In the genomic region with DNA sequence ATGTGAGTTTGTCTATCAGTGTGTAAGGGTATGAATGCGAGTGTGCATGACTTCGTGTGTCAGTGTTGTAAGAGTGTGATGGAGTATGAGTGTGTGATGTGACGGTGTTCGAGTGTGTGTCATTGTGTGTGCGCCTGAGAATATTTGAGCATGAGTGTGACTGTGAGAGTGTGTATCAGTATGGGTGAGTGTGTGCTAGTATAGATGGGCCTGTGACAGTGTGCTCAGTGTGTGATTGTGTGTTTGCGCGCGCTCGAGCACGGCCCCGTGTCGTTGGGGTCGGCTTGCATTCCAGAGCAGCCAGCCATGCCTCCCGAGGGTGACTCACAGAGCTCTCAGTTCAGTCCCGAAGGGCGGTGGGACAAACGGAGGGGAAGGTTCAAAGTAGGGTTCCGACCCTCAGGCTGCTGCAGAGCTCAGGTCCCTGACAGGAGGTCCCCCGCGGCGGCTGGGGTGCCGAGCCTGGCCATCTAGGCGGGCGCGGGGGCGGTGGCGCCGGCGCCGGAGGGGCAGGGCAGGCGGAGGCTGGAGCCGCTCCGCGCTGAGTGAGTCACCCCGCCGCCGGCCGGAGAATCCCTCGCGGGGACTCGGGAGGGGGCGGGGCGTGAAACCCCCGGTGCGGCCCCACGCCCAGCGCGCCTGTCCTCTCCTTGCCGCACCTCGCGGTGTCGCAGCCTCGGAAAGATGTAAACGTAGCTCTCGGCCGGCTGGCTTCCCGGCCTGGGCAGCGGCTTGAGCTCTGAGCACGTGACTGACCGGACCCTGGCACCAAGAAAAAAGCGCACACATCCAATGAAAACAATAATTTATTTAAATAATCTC, we compare ENCODE assay signal across 9 cellular contexts. TPM values are rescaled to one million over a fixed set of nuclear protein-coding genes. Genes with fewer than 3 reads are reported as not detected.
A peak's percentile ranks its signal among the peaks of the same experiment; 100 is the strongest.
DNase-seq lines count a peak whose midpoint lies in the region; ATAC-seq, FAIRE-seq and TF ChIP-seq lines count a peak whose summit lies in the region.
"Had no signal": no experiment of that assay in that cellular context is flagged by ENCODE, and none has a peak within 500 bp of the region (broad histone marks: within the 10 kb centered on the region; RNA-seq: fewer than 3 reads in every experiment).

No MANE protein-coding gene starts in this region.

- no peak overlapping the region for H3K4ac ChIP-seq in H1 (replicated peaks; ENCODE audit: insufficient read length, low read depth, low read length)

- CTCF ChIA-PET in H1 (lab: Charles Lee; ENCODE audit: partially characterized antibody): interaction anchor here (1.0 to 11.7 kb wide), 7 partner anchors 8 to 395 kb away, joined by 3 to 198 read pairs (median 5); a partner anchor contains a TSS

- TF ChIP-seq CTCF in SU-DHL-6 (IDR thresholded peaks at IDR 0.05; ENCODE audit: insufficient read depth, low read length, poor library complexity, severe bottlenecking): no peak
- TF ChIP-seq CTCF in H1 (IDR thresholded peaks at IDR 0.05; ENCODE audit: control extremely low read depth in 1 of 3, insufficient read depth in 1 of 3, low read depth in 1 of 3, low read length in 3 of 3): no peak
- TF ChIP-seq CTCF in nephron progenitor cell (IDR thresholded peaks at IDR 0.05): no peak

- peak overlapping the region; percentile 37 for H2BK20ac ChIP-seq in H1 (ENCODE audit: low read length)

- H2BK5ac ChIP-seq in H1 (ENCODE audit: low read depth, low read length): no peak overlapping the region

- no peak for ATAC-seq in HG03469 (IDR thresholded peaks at IDR 0.05; ENCODE audit: unreplicated experiment)
- no peak for ATAC-seq in HG03159 (IDR thresholded peaks at IDR 0.05; ENCODE audit: unreplicated experiment)

- no peak for TF ChIP-seq RAD21 in H1 (IDR thresholded peaks at IDR 0.05 in 1 of 2, conservative IDR thresholded peaks at IDR 0.05 in 1 of 2; ENCODE audit: low read depth in 2 of 2, low read length in 2 of 2)

- no peak overlapping the region for H3K27ac Mint-ChIP-seq in nephron progenitor cell

- POLR2A ChIA-PET in H1 (lab: Charles Lee; ENCODE audit: partially characterized antibody): interaction anchor here (1.1 to 16.0 kb wide), 2 partner anchors 11 to 22 kb away, joined by 4 to 184 read pairs; a partner anchor contains a TSS

- H3K27ac ChIP-seq in SU-DHL-6 (ENCODE audit: low read depth, low read length) (no peak overlapping the region), H1 (ENCODE audit: low read depth, low read length) (no peak overlapping the region)

- no peak for TF ChIP-seq EP300 in H1 (IDR thresholded peaks at IDR 0.05; ENCODE audit: borderline replicate concordance in 1 of 2, low read depth in 2 of 2, low read length in 2 of 2)

- H3K23ac ChIP-seq in H1 (ENCODE audit: insufficient read length): no peak overlapping the region

- H2BK12ac ChIP-seq in H1 (ENCODE audit: low read depth, low read length): peak overlapping the region; percentile 91

- H4K5ac ChIP-seq in H1 (ENCODE audit: insufficient read length, low read depth, low read length): no peak overlapping the region

- peaks cover 6 to 53% (median 28%) of the 10 kb centered on the region in 4 experiments for H3K4me1 ChIP-seq in H1 (replicated peaks in 1 of 4; ENCODE audit: control insufficient read depth in 3 of 4, insufficient read depth in 4 of 4, low read length in 3 of 4)

- peak overlapping the region; percentile 96; the same call in 1 of the 2 replicates for H2AK5ac ChIP-seq in H1 (ENCODE audit: low read depth, low read length)

- H4K20me1 ChIP-seq in SU-DHL-6 (ENCODE audit: low read depth, low read length): no peaks in the 10 kb centered on the region
- peaks cover 12 to 29% of the 10 kb centered on the region in 2 experiments for H4K20me1 ChIP-seq in H1 (replicated peaks in 1 of 2; ENCODE audit: control insufficient read depth in 1 of 2, insufficient read depth in 2 of 2, low read length in 2 of 2)

- H2AFZ ChIP-seq in SU-DHL-6 (ENCODE audit: low read depth, low read length, severe bottlenecking): no peak overlapping the region
- no peak overlapping the region for H2AFZ ChIP-seq in H1 (ENCODE audit: low read length)

- TF ChIP-seq POLR2A in H1 (IDR thresholded peaks at IDR 0.05; ENCODE audit: control extremely low read depth in 1 of 2, low read depth in 2 of 2, low read length in 2 of 2): no peak

- 0 out of 2 replicates have a peak overlapping the region, but pooled peaks have one; percentile 42 for H3K18ac ChIP-seq in H1 (ENCODE audit: extremely low read depth, low read length)

- H3K36me3 ChIP-seq in SU-DHL-6 (ENCODE audit: low read length) (no peaks in the 10 kb centered on the region), H1 (ENCODE audit: control insufficient read depth in 2 of 4, insufficient read depth in 4 of 4, low read length in 3 of 4) (peaks cover 0 to 11% (median 0%) of the 10 kb centered on the region in 4 experiments; a peak in 1 of 8 replicates)

- no peak overlapping the region for H3K9ac ChIP-seq in SU-DHL-6 (ENCODE audit: low read length)
- no peak overlapping the region for H3K9ac ChIP-seq in H1 (replicated peaks in 1 of 4; ENCODE audit: extremely low read depth in 1 of 4, low read depth in 3 of 4, low read length in 3 of 4)

- no peak overlapping the region for H2BK15ac ChIP-seq in H1 (ENCODE audit: low read length)

- no peak overlapping the region for H3K14ac ChIP-seq in H1 (ENCODE audit: insufficient read length)

- H3K79me2 ChIP-seq in SU-DHL-6 (ENCODE audit: insufficient read depth, low read length): no peaks in the 10 kb centered on the region
- no peaks in the 10 kb centered on the region for H3K79me2 ChIP-seq in H1 (ENCODE audit: control insufficient read depth in 1 of 2, insufficient read depth in 2 of 2, low read length in 2 of 2)

- H4K8ac ChIP-seq in H1 (ENCODE audit: extremely low read depth, insufficient read depth, low read length): peak overlapping the region; percentile 47

- 5% methylated on average over 48 of the region's 61 CpGs; no CpG with 5 or more reads in 1 of the 2 experiments for WGBS in H1 (ENCODE audit: extremely low coverage in 1 of 2, insufficient coverage in 1 of 2, insufficient read length in 1 of 2, insufficient replicate concordance in 2 of 2, low coverage in 1 of 2, low lambda C conversion rate in 2 of 2, missing lambda C conversion rate in 1 of 2), 2 experiments

- H3K23me2 ChIP-seq in H1 (ENCODE audit: low read depth, low read length): peaks cover 24% of the 10 kb centered on the region; the same call in 1 of the 2 replicates

- H3K9me2 ChIP-seq in SU-DHL-6 (replicated peaks; ENCODE audit: insufficient read depth, low read length): no peaks in the 10 kb centered on the region

- DNase-seq in stimulated activated CD4-positive, alpha-beta T cell treated with anti-CD3 and anti-CD28 coated beads, Interleukin-4, amount 100 ng/mL, for 1 hour: peak; percentile 52
- no peak for DNase-seq in stimulated activated CD4-positive, alpha-beta T cell treated with anti-CD3 and anti-CD28 coated beads, Interleukin-1b, Interleukin-23, amount 100 ng/mL, for 48 hours
- DNase-seq in H1 (ENCODE audit: low read depth in 1 of 2, low spot score in 2 of 2): peak in 1 of 2 experiments; percentile 69
- DNase-seq in nephron progenitor cell: peak; percentile 81
- DNase-seq in activated CD4-positive, alpha-beta T cell treated with anti-CD3 and anti-CD28 coated beads, Interleukin-2, amount 50 U/mL, for 4 hours: no peak

- H3K4me1 Mint-ChIP-seq in nephron progenitor cell: peaks cover 70% of the 10 kb centered on the region

- FAIRE-seq in H1 (lab: Jason Lieb, UNC): no peak

- H3K4me3 ChIP-seq in SU-DHL-6 (ENCODE audit: insufficient read depth, low read length, poor library complexity, severe bottlenecking) (no peak overlapping the region), H1 (ENCODE audit: extremely low read depth in 1 of 4, insufficient read depth in 2 of 4, low read depth in 3 of 4, low read length in 4 of 4) (peak overlapping the region in 3 of 4 experiments; percentile 8 to 48 (median 20); a peak in 4 of 8 replicates)

- H3K36me3 Mint-ChIP-seq in nephron progenitor cell (ENCODE audit: low read depth): no peaks in the 10 kb centered on the region

- H3K9me3 ChIP-seq in SU-DHL-6 (ENCODE audit: insufficient read depth, low read length) (no peaks in the 10 kb centered on the region), H1 (ENCODE audit: insufficient read depth in 2 of 2, low read depth in 1 of 2, low read length in 1 of 2) (no peaks in the 10 kb centered on the region)

- no peak overlapping the region for H3K56ac ChIP-seq in H1 (replicated peaks; ENCODE audit: insufficient read length, low read depth, low read length)

- H4K91ac ChIP-seq in H1 (replicated peaks; ENCODE audit: insufficient read length, low read length): peak overlapping the region; percentile 54

- peak overlapping the region; percentile 34 for H3K4me2 ChIP-seq in SU-DHL-6 (ENCODE audit: low read depth, low read length, poor library complexity, severe bottlenecking)
- peak overlapping the region; percentile 61 to 66 for H3K4me2 ChIP-seq in H1 (ENCODE audit: insufficient read depth in 1 of 2, low read depth in 2 of 2, low read length in 2 of 2)

- no peaks in the 10 kb centered on the region for H3K9me3 Mint-ChIP-seq in nephron progenitor cell

- no peaks in the 10 kb centered on the region for H3K79me1 ChIP-seq in H1 (ENCODE audit: low read depth, low read length)

- peak overlapping the region; percentile 78 for H3K4me3 Mint-ChIP-seq in nephron progenitor cell

- peaks cover 8% of the 10 kb centered on the region; the same call in 1 of the 2 replicates for H3F3A ChIP-seq in SU-DHL-6 (ENCODE audit: insufficient read depth)

- no peak overlapping the region for H2BK120ac ChIP-seq in H1 (replicated peaks; ENCODE audit: low read depth, low read length)

- peaks cover 95% of the 10 kb centered on the region for H3K27me3 Mint-ChIP-seq in nephron progenitor cell (ENCODE audit: low read depth, poor library complexity)

- H3K27me3 ChIP-seq in SU-DHL-6 (ENCODE audit: low read length): no peaks in the 10 kb centered on the region
- peaks cover 83 to 100% (median 95%) of the 10 kb centered on the region in 4 experiments for H3K27me3 ChIP-seq in H1 (replicated peaks in 1 of 4; ENCODE audit: control insufficient read depth in 3 of 4, extremely low read depth in 1 of 4, insufficient read depth in 3 of 4, low read length in 3 of 4)

RNA-seq across cellular contexts. Expression of a gene that starts 3.8 kb away (rescaled TPM):
- total RNA-seq in H1 (2021; fragmentation: NEBNext Ultra II Directional; extraction: Animal tissue kit (Norgen Biotek cat#: 25700)): 0.13 and 0.45 TPM in 2 replicates
- 0.05 TPM in 1 of 2 replicates, not detected in the other for polyA plus RNA-seq in H1 (2011; rRNA removed)
- polyA plus RNA-seq in H1 (2011; cell fraction: cytosol; rRNA removed): not detected
- 0.56 TPM for polyA plus RNA-seq in H1 (2011; cell fraction: nucleus; rRNA removed)
- 0.11 TPM in 1 of 4 replicates, not detected in the others for polyA plus RNA-seq in H1 (2012, experiment 1 of 2)
- not detected for polyA plus RNA-seq in H1 (2012, experiment 2 of 2)
- polyA plus RNA-seq in H1 (2013, experiment 1 of 2): 0.06 TPM
- polyA plus RNA-seq in H1 (2013, experiment 2 of 2): 0.06 TPM
- polyA minus RNA-seq in H1 (2011; rRNA and poly(A)+ RNA removed): not detected in 2 replicates
- not detected for polyA minus RNA-seq in H1 (2011; cell fraction: cytosol; rRNA and poly(A)+ RNA removed)
- polyA minus RNA-seq in H1 (2011; cell fraction: nucleus; rRNA and poly(A)+ RNA removed): 0.50 TPM
- total RNA-seq: urinary bladder had no signal

RNA-seq across cellular contexts. Expression of a gene that starts 13.6 kb away (rescaled TPM):
- not detected in 2 replicates for total RNA-seq in H1 (2021; fragmentation: NEBNext Ultra II Directional; extraction: Animal tissue kit (Norgen Biotek cat#: 25700))
- 0.05 and 0.11 TPM in 2 replicates for polyA plus RNA-seq in H1 (2011; rRNA removed)
- polyA plus RNA-seq in H1 (2011; cell fraction: cytosol; rRNA removed): 0.08 TPM
- polyA plus RNA-seq in H1 (2011; cell fraction: nucleus; rRNA removed): 0.07 TPM
- not detected in 4 replicates for polyA plus RNA-seq in H1 (2012, experiment 1 of 2)
- polyA plus RNA-seq in H1 (2012, experiment 2 of 2): not detected
- 0.04 TPM for polyA plus RNA-seq in H1 (2013, experiment 1 of 2)
- polyA plus RNA-seq in H1 (2013, experiment 2 of 2): 0.22 TPM
- 0.19 TPM in 1 of 2 replicates, not detected in the other for polyA minus RNA-seq in H1 (2011; rRNA and poly(A)+ RNA removed)
- not detected for polyA minus RNA-seq in H1 (2011; cell fraction: cytosol; rRNA and poly(A)+ RNA removed)
- not detected for polyA minus RNA-seq in H1 (2011; cell fraction: nucleus; rRNA and poly(A)+ RNA removed)

Comparison
In these comparisons a context has a peak if more than half of its experiments do, and no peak if none do; other contexts are left out.
1. DNase-seq: peak in stimulated activated CD4-positive, alpha-beta T cell treated with anti-CD3 and anti-CD28 coated beads, Interleukin-4, amount 100 ng/mL, for 1 hour (single experiment) and nephron progenitor cell (single experiment); none in stimulated activated CD4-positive, alpha-beta T cell treated with anti-CD3 and anti-CD28 coated beads, Interleukin-1b, Interleukin-23, amount 100 ng/mL, for 48 hours (single experiment) and activated CD4-positive, alpha-beta T cell treated with anti-CD3 and anti-CD28 coated beads, Interleukin-2, amount 50 U/mL, for 4 hours (0 of 2).